11 cellular contexts compared by ENCODE assay signal in genomic region chr1:81876901-81877750, GRCh38.
A peak's percentile ranks its signal among the peaks of the same experiment; 100 is the strongest.
DNase-seq lines count a peak whose midpoint lies in the region; ATAC-seq and TF ChIP-seq lines count a peak whose summit lies in the region.
"Had no signal": no experiment of that assay in that cellular context is flagged by ENCODE, and none has a peak within 500 bp of the region (broad histone marks: within the 10 kb centered on the region; RNA-seq: fewer than 3 reads in every experiment).

No MANE protein-coding gene starts in this region.

- H2AFZ ChIP-seq in trophoblast cell (ENCODE audit: insufficient read depth, low read length, poor library complexity) = no peak overlapping the region

- ATAC-seq in heart left ventricle = peak in 3 of 4 donors; percentile 38 to 70 (median 59)
- peak; percentile 74 for ATAC-seq in left colon

- H4K12ac ChIP-seq in trophoblast cell (ENCODE audit: low read depth, low read length) = no peak overlapping the region

- no peak overlapping the region for H4K8ac ChIP-seq in trophoblast cell (ENCODE audit: low read depth, low read length)

- 31 to 46% (median 37%) methylated on average over 2 of the region's 2 CpGs for WGBS in heart left ventricle, 4 donors
- WGBS in lower leg skin, 2 donors = 61 to 64% methylated on average over 2 of the region's 2 CpGs
- no CpG with 5 or more reads among the region's 2 CpGs for WGBS in trophoblast cell (ENCODE audit: extremely low coverage, insufficient coverage, insufficient read length)

- H3K27me3 ChIP-seq in heart left ventricle (no peaks in the 10 kb centered on the region), right atrium auricular region (no peaks in the 10 kb centered on the region), trophoblast cell (ENCODE audit: insufficient read depth, low read length) (no peaks in the 10 kb centered on the region)

- H3K4ac ChIP-seq in trophoblast cell (ENCODE audit: low read depth, low read length) = no peak overlapping the region

- H3K4me1 ChIP-seq in heart left ventricle (peaks cover 2 to 72% (median 38%) of the 10 kb centered on the region in 12 donors), right atrium auricular region (peaks cover 0 to 44% of the 10 kb centered on the region in 2 donors), trophoblast cell (ENCODE audit: control insufficient read depth in 1 of 2, insufficient read depth in 2 of 2, low read length in 2 of 2) (peaks cover 4 to 12% of the 10 kb centered on the region in 2 experiments)

- H3K18ac ChIP-seq in trophoblast cell (ENCODE audit: low read length) = no peak overlapping the region

- no peak overlapping the region for H2BK5ac ChIP-seq in trophoblast cell (ENCODE audit: low read depth, low read length, poor library complexity)

- TF ChIP-seq POLR2A in heart left ventricle (IDR thresholded peaks at IDR 0.05) (no peak), lower leg skin (IDR thresholded peaks at IDR 0.05) (no peak)

- H3K79me1 ChIP-seq in trophoblast cell (ENCODE audit: low read length) = peaks cover 3% of the 10 kb centered on the region

- no peak overlapping the region for H3K23ac ChIP-seq in trophoblast cell (ENCODE audit: low read length)

- H4K91ac ChIP-seq in trophoblast cell (ENCODE audit: low read depth, low read length) = no peak overlapping the region

- intact Hi-C loops in heart left ventricle (cut with DNase I) (no loop called here), left colon (cut with DNase I, micrococcal nuclease) (no loop called here), lower leg skin (cut with DNase I; ENCODE audit: low total_unique reads) (no loop called here)

- H2BK12ac ChIP-seq in trophoblast cell (ENCODE audit: low read length) = no peak overlapping the region

- no peak for DNase-seq in heart left ventricle
- DNase-seq in right atrium auricular region (ENCODE audit: low spot score) = no peak
- peak; percentile 64 to 77 for DNase-seq in cardiac fibroblast (ENCODE audit: low read depth in 2 of 2)
- no peak for DNase-seq in left colon
- DNase-seq in lower leg skin (ENCODE audit: low spot score in 2 of 2) = no peak
- DNase-seq in stimulated activated naive CD4-positive, alpha-beta T cell treated with Interleukin-2 at 50 U/mL for 16 hours (lab: John Stamatoyannopoulos, UW) = no peak
- DNase-seq in trophoblast cell = no peak
- DNase-seq in iPS-NIHi7 (ENCODE audit: extremely low spot score) = no peak
- DNase-seq: left cardiac atrium, NCI-H748 treated with DMSO at 0.1 percent for 48 hours had no signal

- H3K14ac ChIP-seq in trophoblast cell (ENCODE audit: low read length) = no peak overlapping the region

- no peak overlapping the region for H2BK120ac ChIP-seq in trophoblast cell (ENCODE audit: insufficient read depth, low read length, poor library complexity)

- H3K9ac ChIP-seq in trophoblast cell (ENCODE audit: low read length) = no peak overlapping the region
- H3K9ac ChIP-seq: KMS-11 had no signal

- H3K36me3 ChIP-seq in heart left ventricle = no peaks in the 10 kb centered on the region
- H3K36me3 ChIP-seq in right atrium auricular region = no peaks in the 10 kb centered on the region
- peaks cover 0 to 2% of the 10 kb centered on the region in 2 experiments for H3K36me3 ChIP-seq in trophoblast cell (ENCODE audit: control insufficient read depth in 1 of 2, insufficient read depth in 2 of 2, low read length in 2 of 2)

- H3K79me2 ChIP-seq in trophoblast cell (ENCODE audit: control insufficient read depth, insufficient read depth, low read length, poor library complexity) = peaks cover 4% of the 10 kb centered on the region

- H3K4me3 ChIP-seq in heart left ventricle = peak overlapping the region in 1 of 12 donors; percentile 16
- H3K4me3 ChIP-seq in right atrium auricular region = no peak overlapping the region
- no peak overlapping the region for H3K4me3 ChIP-seq in cardiac fibroblast (replicated peaks in 1 of 2; ENCODE audit: low read depth in 2 of 2, low read length in 2 of 2)
- H3K4me3 ChIP-seq in lower leg skin (ENCODE audit: low read depth, poor library complexity, severe bottlenecking) = no peak overlapping the region
- H3K4me3 ChIP-seq in trophoblast cell (ENCODE audit: low read depth, low read length) = no peak overlapping the region

- no peak overlapping the region for H2AK5ac ChIP-seq in trophoblast cell (ENCODE audit: low read length)

- peaks cover 0 to 3% (median 0%) of the 10 kb centered on the region in 12 donors for H3K9me3 ChIP-seq in heart left ventricle
- no peaks in the 10 kb centered on the region for H3K9me3 ChIP-seq in right atrium auricular region
- no peaks in the 10 kb centered on the region for H3K9me3 ChIP-seq in trophoblast cell (ENCODE audit: insufficient read depth, low read depth, low read length)

- no peak for TF ChIP-seq CTCF in heart left ventricle (IDR thresholded peaks at IDR 0.05)
- no peak for TF ChIP-seq CTCF in right atrium auricular region (IDR thresholded peaks at IDR 0.05)
- no peak for TF ChIP-seq CTCF in cardiac fibroblast (IDR thresholded peaks at IDR 0.05; ENCODE audit: low read depth, low read length)
- no peak for TF ChIP-seq CTCF in lower leg skin (IDR thresholded peaks at IDR 0.05)

- peak overlapping the region in 2 of 12 donors; percentile 15 to 27 for H3K27ac ChIP-seq in heart left ventricle
- H3K27ac ChIP-seq in right atrium auricular region = peak overlapping the region in 1 of 2 donors; percentile 9
- H3K27ac ChIP-seq in trophoblast cell (ENCODE audit: low read depth, low read length) = no peak overlapping the region
- H3K27ac ChIP-seq: KMS-11 had no signal

- no peak overlapping the region for H3K4me2 ChIP-seq in trophoblast cell (ENCODE audit: low read length)
- H3K4me2 ChIP-seq: KMS-11 had no signal

Comparison
In these comparisons a context has a peak if more than half of its experiments do, and no peak if none do; other contexts are left out.
1. DNase-seq: peak in cardiac fibroblast (2 of 2); none in heart left ventricle (0 of 5), right atrium auricular region (single experiment), left colon (0 of 2), lower leg skin (0 of 2), stimulated activated naive CD4-positive, alpha-beta T cell treated with Interleukin-2 at 50 U/mL for 16 hours (single experiment), trophoblast cell (0 of 2) and iPS-NIHi7 (single experiment).